Comparison of ENCODE assay signal across 11 cellular contexts in genomic region chr22:27299181-27300085, GRCh38.
A peak's percentile ranks its signal among the peaks of the same experiment; 100 is the strongest.
DNase-seq lines count a peak whose midpoint lies in the region; TF ChIP-seq lines count a peak whose summit lies in the region.
"Had no signal": no experiment of that assay in that cellular context is flagged by ENCODE, and none has a peak within 500 bp of the region (broad histone marks: within the 10 kb centered on the region; RNA-seq: fewer than 3 reads in every experiment).

No MANE protein-coding gene starts in this region.

- H3K4me2 ChIP-seq in BLaER1 treated with 17β-estradiol and CSF1 and Interleukin-3, amounts not matched to agents 10 nM and 100 nM, result peak overlapping the region; percentile 17 to 45 (median 39); a peak in 14 of 22 replicates
- peak overlapping the region; percentile 50 for H3K4me2 ChIP-seq in osteoblast (ENCODE audit: insufficient read depth, low read length)

- no peaks in the 10 kb centered on the region for H3K36me3 ChIP-seq in BLaER1 treated with 17β-estradiol and CSF1 and Interleukin-3, amounts not matched to agents 10 nM and 100 nM
- H3K36me3 ChIP-seq in osteoblast (ENCODE audit: insufficient read depth, low read length) (no peaks in the 10 kb centered on the region), tibial artery (no peaks in the 10 kb centered on the region)
- H3K36me3 ChIP-seq: esophagus squamous epithelium had no signal

- no peak overlapping the region for H3K9ac ChIP-seq in BLaER1 treated with 17β-estradiol and CSF1 and Interleukin-3, amounts not matched to agents 10 nM and 100 nM

- no peaks in the 10 kb centered on the region for H3K79me2 ChIP-seq in osteoblast (ENCODE audit: insufficient read depth, low read length)

- no peak overlapping the region for H2AFZ ChIP-seq in osteoblast (ENCODE audit: low read length)

- TF ChIP-seq CTCF in fibroblast of the aortic adventitia (IDR thresholded peaks at IDR 0.05; ENCODE audit: insufficient read depth, low read length), result no peak
- TF ChIP-seq CTCF in osteoblast (IDR thresholded peaks at IDR 0.05; ENCODE audit: extremely low read depth, low read depth, low read length), result no peak
- TF ChIP-seq CTCF in tibial artery (IDR thresholded peaks at IDR 0.05), result no peak

- H4K20me1 ChIP-seq in BLaER1 treated with 17β-estradiol and CSF1 and Interleukin-3, amounts not matched to agents 10 nM and 100 nM, result no peaks in the 10 kb centered on the region
- no peaks in the 10 kb centered on the region for H4K20me1 ChIP-seq in osteoblast (ENCODE audit: insufficient read depth, low read length)

- H3K27me3 ChIP-seq in BLaER1 treated with 17β-estradiol and CSF1 and Interleukin-3, amounts not matched to agents 10 nM and 100 nM, result no peaks in the 10 kb centered on the region
- peaks cover 12% of the 10 kb centered on the region for H3K27me3 ChIP-seq in osteoblast (ENCODE audit: insufficient read depth, low read length)
- peaks cover 0 to 31% of the 10 kb centered on the region in 2 donors for H3K27me3 ChIP-seq in tibial artery

- no peak overlapping the region for H3K27ac ChIP-seq in BLaER1 treated with 17β-estradiol and CSF1 and Interleukin-3, amounts not matched to agents 10 nM and 100 nM
- H3K27ac ChIP-seq in osteoblast (ENCODE audit: low read depth, low read length), result no peak overlapping the region
- no peak overlapping the region for H3K27ac ChIP-seq in tibial artery

- DNase-seq in fibroblast of the aortic adventitia (ENCODE audit: low read depth), result no peak
- no peak for DNase-seq in osteoblast (ENCODE audit: insufficient read length, low spot score, missing footprints)
- DNase-seq in tibial artery, result no peak
- no peak for DNase-seq in SKM-1 (lab: John Stamatoyannopoulos, UW; ENCODE audit: unreplicated experiment)
- no peak for DNase-seq in GDM1 (lab: John Stamatoyannopoulos, UW)
- DNase-seq in activated effector memory CD4-positive, alpha-beta T cell treated with Interleukin-2 at 50 U/mL for 16 hours, result no peak
- DNase-seq: DND-41, esophagus squamous epithelium had no signal

- peaks cover 16 to 21% (median 19%) of the 10 kb centered on the region in 10 experiments; a peak in 18 of 20 replicates for H3K4me1 ChIP-seq in BLaER1 treated with 17β-estradiol and CSF1 and Interleukin-3, amounts not matched to agents 10 nM and 100 nM
- peaks cover 7% of the 10 kb centered on the region for H3K4me1 ChIP-seq in osteoblast (ENCODE audit: insufficient read depth, low read length)
- no peaks in the 10 kb centered on the region for H3K4me1 ChIP-seq in tibial artery

- intact Hi-C loops in tibial artery (cut with DNase I; ENCODE audit: low total_unique reads), result no loop called here

- no peaks in the 10 kb centered on the region for H3K9me3 ChIP-seq in BLaER1 treated with 17β-estradiol and CSF1 and Interleukin-3, amounts not matched to agents 10 nM and 100 nM (replicated peaks in 1 of 11)
- no peaks in the 10 kb centered on the region for H3K9me3 ChIP-seq in osteoblast (ENCODE audit: low read depth, low read length)
- H3K9me3 ChIP-seq in tibial artery, result no peaks in the 10 kb centered on the region
- H3K9me3 ChIP-seq: esophagus squamous epithelium had no signal

- H3K4me3 ChIP-seq in BLaER1 treated with 17β-estradiol and CSF1 and Interleukin-3, amounts not matched to agents 10 nM and 100 nM, result no peak overlapping the region
- H3K4me3 ChIP-seq in fibroblast of the aortic adventitia (ENCODE audit: low read depth, low read length), result peak overlapping the region; percentile 31
- no peak overlapping the region for H3K4me3 ChIP-seq in osteoblast (ENCODE audit: insufficient read depth, low read length)
- H3K4me3 ChIP-seq in tibial artery, result no peak overlapping the region
- H3K4me3 ChIP-seq: lung had no signal

TF ChIP-seq in PFSK-1, 5 proteins besides CTCF, POLR2A, EP300 and RAD21:
- TF ChIP-seq TAF1 (IDR thresholded peaks at IDR 0.05; ENCODE audit: borderline replicate concordance, insufficient read depth, low read length), result no peak
- TF ChIP-seq FOXP2 (optimal IDR thresholded peaks at IDR 0.05; ENCODE audit: borderline replicate concordance, extremely low read depth, extremely low read length, insufficient read depth), result peak; percentile 32
- TF ChIP-seq SIN3A (IDR thresholded peaks at IDR 0.05; ENCODE audit: borderline replicate concordance, insufficient read depth, low read length), result no peak
